8 cellular contexts compared by ENCODE assay signal in genomic region chr6:116370328-116370716, GRCh38. TPM values are rescaled to one million over a fixed set of nuclear protein-coding genes. Genes with fewer than 3 reads are reported as not detected.
A peak's percentile ranks its signal among the peaks of the same experiment; 100 is the strongest.
DNase-seq lines count a peak whose midpoint lies in the region; ATAC-seq, FAIRE-seq and TF ChIP-seq lines count a peak whose summit lies in the region.

No MANE protein-coding gene starts in this region.

- no peaks in the 10 kb centered on the region for H3K9me2 ChIP-seq in OCI-LY7 (ENCODE audit: insufficient read depth, low read length)

- H3K36me3 ChIP-seq in OCI-LY7 (ENCODE audit: insufficient read depth, low read length) (no peaks in the 10 kb centered on the region), endothelial cell of umbilical vein (ENCODE audit: control insufficient read depth in 2 of 2, extremely low read depth in 1 of 2, insufficient read depth in 2 of 2, low read length in 2 of 2) (no peaks in the 10 kb centered on the region), neural progenitor cell (no peaks in the 10 kb centered on the region)

- H3K4me2 ChIP-seq in OCI-LY7 (ENCODE audit: low read length) = 0 out of 2 replicates have a peak overlapping the region, but pooled peaks have one; percentile 10
- H3K4me2 ChIP-seq in endothelial cell of umbilical vein (ENCODE audit: insufficient read depth, low read length) = peak overlapping the region; percentile 95
- H3K4me2 ChIP-seq in neural progenitor cell = peak overlapping the region; percentile 79

- H3K9me3 ChIP-seq in OCI-LY7 (ENCODE audit: low read length) (no peaks in the 10 kb centered on the region), endothelial cell of umbilical vein (replicated peaks; ENCODE audit: control insufficient read depth, insufficient read depth, low read length) (no peaks in the 10 kb centered on the region), neural progenitor cell (ENCODE audit: low read depth) (no peaks in the 10 kb centered on the region)

- H3F3A ChIP-seq in neural progenitor cell (ENCODE audit: low read depth) = peaks cover 20% of the 10 kb centered on the region

- H3K36me3 Mint-ChIP-seq in neural progenitor cell = peaks cover 8% of the 10 kb centered on the region

- H3K4me1 Mint-ChIP-seq in neural progenitor cell = peaks cover 8% of the 10 kb centered on the region

- peak overlapping the region; percentile 94 for H3K4me3 Mint-ChIP-seq in neural progenitor cell

- H4K20me1 ChIP-seq in OCI-LY7 (ENCODE audit: insufficient read depth, low read length) (peaks cover 9% of the 10 kb centered on the region; the same call in 1 of the 2 replicates), endothelial cell of umbilical vein (replicated peaks; ENCODE audit: control insufficient read depth, extremely low read depth, insufficient read depth, low read length) (no peaks in the 10 kb centered on the region), neural progenitor cell (ENCODE audit: low read depth) (no peaks in the 10 kb centered on the region)

- H3K27me3 Mint-ChIP-seq in neural progenitor cell (ENCODE audit: insufficient read depth, low read depth) = peaks cover 12% of the 10 kb centered on the region

- H3K4me3 ChIP-seq in OCI-LY7 (ENCODE audit: low read depth, low read length, poor library complexity, severe bottlenecking) (no peak overlapping the region), endothelial cell of umbilical vein (replicated peaks in 1 of 3; ENCODE audit: insufficient read depth in 1 of 3, low read depth in 1 of 3, low read length in 3 of 3) (peak overlapping the region; percentile 71 to 82 (median 81)), neural progenitor cell (peak overlapping the region; percentile 63)

- dilution Hi-C loops in endothelial cell of umbilical vein (cut with MboI; ENCODE audit: extremely low pct_ligation_motif_present, low sequenced_read_pairs) = no loop called here

- H3K27ac Mint-ChIP-seq in neural progenitor cell = peak overlapping the region; percentile 94

- H3K27me3 ChIP-seq in endothelial cell of umbilical vein (ENCODE audit: control insufficient read depth in 2 of 2, insufficient read depth in 2 of 2, low read length in 2 of 2) = no peaks in the 10 kb centered on the region
- peaks cover 7% of the 10 kb centered on the region for H3K27me3 ChIP-seq in neural progenitor cell

- FAIRE-seq in endothelial cell of umbilical vein (lab: Jason Lieb, UNC) (no peak), H54 (lab: Jason Lieb, UNC) (no peak)

- TF ChIP-seq CTCF in OCI-LY7 (conservative IDR thresholded peaks at IDR 0.05; ENCODE audit: low read length) (no peak), endothelial cell of umbilical vein (IDR thresholded peaks at IDR 0.05; ENCODE audit: extremely low read depth in 1 of 2, insufficient read depth in 1 of 2, low read depth in 1 of 2, low read length in 2 of 2) (no peak), neural progenitor cell (IDR thresholded peaks at IDR 0.05) (no peak)

- H3K9ac ChIP-seq in endothelial cell of umbilical vein (replicated peaks; ENCODE audit: extremely low read depth, insufficient read depth, low read length) = peak overlapping the region; percentile 48
- H3K9ac ChIP-seq in neural progenitor cell = peak overlapping the region; percentile 38

- ATAC-seq in GM18909 (IDR thresholded peaks at IDR 0.05; ENCODE audit: poor library complexity, unreplicated experiment) (peak; percentile 11), GM21619 (IDR thresholded peaks at IDR 0.05; ENCODE audit: unreplicated experiment) (no peak)

- BruUV-seq in OCI-LY7 (replicated peaks; lab: Mats Ljungman, UMichigan) (no TSS peak), endothelial cell of umbilical vein (replicated peaks; lab: Mats Ljungman, UMichigan) (TSS peak; percentile 57)

- H3K79me2 ChIP-seq in OCI-LY7 (ENCODE audit: insufficient read depth, low read depth, low read length) (no peaks in the 10 kb centered on the region), endothelial cell of umbilical vein (ENCODE audit: control insufficient read depth, insufficient read depth, low read length) (no peaks in the 10 kb centered on the region), neural progenitor cell (ENCODE audit: low read depth) (peaks cover 14% of the 10 kb centered on the region)

- H3K27ac ChIP-seq in OCI-LY7 (ENCODE audit: low read depth, low read length, poor library complexity, severe bottlenecking) = no peak overlapping the region
- peak overlapping the region; percentile 32 for H3K27ac ChIP-seq in endothelial cell of umbilical vein (ENCODE audit: insufficient read depth, low read depth, low read length)
- peak overlapping the region; percentile 21 for H3K27ac ChIP-seq in neural progenitor cell

- H3K9me1 ChIP-seq in endothelial cell of umbilical vein (replicated peaks; ENCODE audit: control insufficient read depth, extremely low read depth, insufficient read depth, low read length) = no peaks in the 10 kb centered on the region

- no peaks in the 10 kb centered on the region for H3K9me3 Mint-ChIP-seq in neural progenitor cell

- CTCF ChIA-PET in OCI-LY7 (lab: Charles Lee; ENCODE audit: unreplicated experiment) (no interaction called here), endothelial cell of umbilical vein (lab: Charles Lee) (interaction anchor here (1.2 to 2.2 kb wide), 5 partner anchors 82 to 190 kb away, joined by 4 to 26 read pairs (median 9); partner anchors contain the start of gene CALHM5)

- H3K4me1 ChIP-seq in OCI-LY7 (ENCODE audit: insufficient read depth, low read length, poor library complexity, severe bottlenecking) (peaks cover 13% of the 10 kb centered on the region), endothelial cell of umbilical vein (ENCODE audit: control insufficient read depth, extremely low read depth, insufficient read depth, low read length) (peaks cover 6% of the 10 kb centered on the region), neural progenitor cell (no peaks in the 10 kb centered on the region)

- TF ChIP-seq POLR2A in endothelial cell of umbilical vein (IDR thresholded peaks at IDR 0.05; ENCODE audit: low read depth, low read length) = no peak
- no peak for TF ChIP-seq POLR2A in H54 (IDR thresholded peaks at IDR 0.05; ENCODE audit: low read depth, low read length)

- no peak overlapping the region for H2AFZ ChIP-seq in OCI-LY7 (ENCODE audit: low read length)
- peak overlapping the region; percentile 48 for H2AFZ ChIP-seq in endothelial cell of umbilical vein (ENCODE audit: low read depth, low read length)
- H2AFZ ChIP-seq in neural progenitor cell (replicated peaks) = peak overlapping the region; percentile 93

- POLR2A ChIA-PET in OCI-LY7 (lab: Charles Lee) (no interaction called here), endothelial cell of umbilical vein (lab: Charles Lee) (interaction anchor here (1.4 kb wide), 1 partner anchor 19 kb away, joined by 3 read pairs; no protein-coding TSS in a partner anchor)

- intact Hi-C loops in OCI-LY7 (cut with micrococcal nuclease; ENCODE audit: unreplicated experiment) = no loop called here
- intact Hi-C loops in endothelial cell of umbilical vein (cut with micrococcal nuclease) = loop anchor here (2.0 to 5.0 kb wide), 5 partner anchors 42 to 202 kb away; partner anchors contain the start of genes CALHM5 and RWDD1

- DNase-seq in OCI-LY7 (ENCODE audit: low spot score) (no peak), endothelial cell of umbilical vein (ENCODE audit: low read depth, low spot score) (no peak), neural progenitor cell (ENCODE audit: low spot score) (no peak), GM03348 (ENCODE audit: low spot score) (no peak), H54 (ENCODE audit: insufficient read length, low spot score) (no peak)
- no peak for DNase-seq in central memory CD4-positive, alpha-beta T cell

TF ChIP-seq in endothelial cell of umbilical vein, 7 proteins besides CTCF, POLR2A, EP300 and RAD21:
- TF ChIP-seq GATA2 (IDR thresholded peaks at IDR 0.05; ENCODE audit: insufficient read depth, insufficient read length, low read depth, low read length) = no peak
- no peak for TF ChIP-seq MAX (IDR thresholded peaks at IDR 0.05; ENCODE audit: insufficient read depth, insufficient read length)

RNA-seq across cellular contexts. Expression of gene DSE, which starts 0.4 kb away (rescaled TPM):
- 3.9 and 5.3 TPM in 2 replicates for total RNA-seq in OCI-LY7 (2014; rRNA removed; shearing (Covaris generic))
- total RNA-seq in OCI-LY7 (2022) (6.2 and 7.6 TPM in 2 replicates), endothelial cell of umbilical vein (25.0 and 31.3 TPM in 2 replicates), neural progenitor cell (ENCODE audit: low replicate concordance) (30.0 and 43.7 TPM in 2 replicates)
- 12.0 and 16.0 TPM in 2 replicates for polyA plus RNA-seq in endothelial cell of umbilical vein
- polyA plus RNA-seq in endothelial cell of umbilical vein (2011; cell fraction: cytosol; rRNA removed) = 11.3 TPM in 2 replicates
- polyA plus RNA-seq in endothelial cell of umbilical vein (2011; cell fraction: nucleus; rRNA removed) = 17.0 and 18.4 TPM in 2 replicates
- 12.4 and 14.3 TPM in 2 replicates for polyA plus RNA-seq in endothelial cell of umbilical vein (2012)
- 38.6 and 43.0 TPM in 2 replicates for polyA minus RNA-seq in endothelial cell of umbilical vein
- polyA minus RNA-seq in endothelial cell of umbilical vein (2011; cell fraction: cytosol; rRNA and poly(A)+ RNA removed) = 0.61 TPM
- polyA minus RNA-seq in endothelial cell of umbilical vein (2011; cell fraction: nucleus; rRNA and poly(A)+ RNA removed) = 36.8 and 51.9 TPM in 2 replicates

Comparison
In these comparisons a context has a peak if more than half of its experiments do, and no peak if none do; other contexts are left out.
1. H3K4me2 ChIP-seq: peak in every context shown above with its lines; median percentile 95 in endothelial cell of umbilical vein; 79 in neural progenitor cell; 10 in OCI-LY7.